In the genomic region with DNA sequence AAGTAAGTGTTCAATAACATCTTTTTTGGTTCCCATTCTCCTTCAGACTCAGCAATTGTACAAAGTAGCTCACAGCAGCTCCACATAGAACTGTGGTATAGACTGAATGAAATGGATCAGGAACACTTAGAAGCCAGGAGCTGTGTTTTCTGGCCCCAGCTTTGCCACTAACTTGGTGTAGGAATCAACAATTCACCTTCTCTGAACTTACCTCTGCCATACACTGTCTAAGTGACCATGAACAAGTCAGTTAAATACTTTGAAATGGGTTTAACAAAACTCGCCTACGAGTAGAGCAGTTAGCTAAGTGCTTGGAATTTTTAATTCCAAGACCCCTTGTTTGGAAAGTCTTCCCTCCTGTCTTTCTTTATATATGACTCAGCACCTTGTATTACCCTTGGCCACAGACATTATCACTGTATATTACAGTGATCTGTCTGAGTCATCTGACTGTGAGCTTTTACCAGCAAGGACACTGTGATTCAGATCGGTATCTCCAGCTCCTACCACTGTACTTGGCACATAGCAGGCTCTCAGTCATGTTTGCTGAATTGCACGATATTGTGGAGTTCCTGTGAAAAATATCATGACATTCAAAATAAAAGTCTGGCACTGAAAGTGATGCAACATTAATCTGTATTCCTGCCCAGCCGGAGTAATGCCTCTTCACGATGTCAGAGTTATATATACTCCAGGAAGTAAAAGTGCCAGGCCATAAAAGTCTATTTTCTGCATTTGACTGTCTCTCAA, we compare ENCODE assay signal across 9 cellular contexts.
A peak's percentile ranks its signal among the peaks of the same experiment; 100 is the strongest.
DNase-seq lines count a peak whose midpoint lies in the region; ATAC-seq lines count a peak whose summit lies in the region.
"Had no signal": no experiment of that assay in that cellular context is flagged by ENCODE, and none has a peak within 500 bp of the region (broad histone marks: within the 10 kb centered on the region; RNA-seq: fewer than 3 reads in every experiment).

No MANE protein-coding gene starts in this region.

- no peak overlapping the region for H2AK5ac ChIP-seq in mesenchymal stem cell (ENCODE audit: low read length, severe bottlenecking)

- no peak overlapping the region for H2BK5ac ChIP-seq in mesenchymal stem cell (ENCODE audit: low read depth, low read length, poor library complexity, severe bottlenecking)

- H3K36me3 ChIP-seq in BLaER1 (no peaks in the 10 kb centered on the region), mesenchymal stem cell (ENCODE audit: control insufficient read depth in 1 of 2, insufficient read depth in 2 of 2, low read depth in 1 of 2, low read length in 2 of 2) (no peaks in the 10 kb centered on the region)

- 46% methylated on average over 4 of the region's 6 CpGs for WGBS in mesenchymal stem cell

- no peak overlapping the region for H3K23ac ChIP-seq in mesenchymal stem cell (ENCODE audit: low read length in 2 of 2)

- no peak overlapping the region for H4K91ac ChIP-seq in mesenchymal stem cell (ENCODE audit: low read length)

- H3K14ac ChIP-seq in mesenchymal stem cell (ENCODE audit: low read length in 2 of 2), result no peak overlapping the region

- H3K27me3 ChIP-seq in BLaER1, result no peaks in the 10 kb centered on the region
- H3K27me3 ChIP-seq in mesenchymal stem cell (ENCODE audit: control insufficient read depth in 1 of 2, insufficient read depth in 1 of 2, low read length in 2 of 2), result no peaks in the 10 kb centered on the region

- H3K4me2 ChIP-seq in BLaER1, result peak overlapping the region; percentile 65
- H3K4me2 ChIP-seq in mesenchymal stem cell (ENCODE audit: low read length, poor library complexity, severe bottlenecking), result no peak overlapping the region

- DNase-seq in M059J (ENCODE audit: low read depth) (peak; percentile 76), astrocyte of the hippocampus (ENCODE audit: low read depth, low spot score) (peak; percentile 74), mesenchymal stem cell (peak; percentile 71), NCI-H2081 (lab: John Stamatoyannopoulos, UW) (no peak), NCI-H510A treated with DMSO at 0.1 percent for 48 hours (lab: John Stamatoyannopoulos, UW) (no peak)
- DNase-seq: NCI-H1105 had no signal

- H3K27ac ChIP-seq in BLaER1, result peak overlapping the region; percentile 45; the same call in 1 of the 2 replicates
- H3K27ac ChIP-seq in mesenchymal stem cell (ENCODE audit: low read length, poor library complexity, severe bottlenecking), result no peak overlapping the region

- no peak overlapping the region for H3K4ac ChIP-seq in mesenchymal stem cell (ENCODE audit: low read depth in 1 of 2, low read length in 2 of 2)

- no peak overlapping the region for H2BK15ac ChIP-seq in mesenchymal stem cell (ENCODE audit: low read depth, poor library complexity, severe bottlenecking)

- H3K9me3 ChIP-seq in BLaER1, result no peaks in the 10 kb centered on the region
- no peaks in the 10 kb centered on the region for H3K9me3 ChIP-seq in mesenchymal stem cell (ENCODE audit: control insufficient read depth, low read length)

- H3K9ac ChIP-seq in BLaER1 (no peak overlapping the region; the same call in 1 of the 2 replicates), mesenchymal stem cell (ENCODE audit: low read length) (peak overlapping the region; percentile 53)

- no peak for ATAC-seq in HG02678 (IDR thresholded peaks at IDR 0.05; ENCODE audit: unreplicated experiment)
- ATAC-seq in GM21786 (IDR thresholded peaks at IDR 0.05; ENCODE audit: unreplicated experiment), result no peak

- H4K20me1 ChIP-seq in BLaER1, result no peaks in the 10 kb centered on the region

- H2BK12ac ChIP-seq in mesenchymal stem cell (ENCODE audit: low read length in 2 of 2), result no peak overlapping the region

- no peak overlapping the region for H3K18ac ChIP-seq in mesenchymal stem cell (ENCODE audit: low read depth in 1 of 2, low read length in 2 of 2)

- H2BK120ac ChIP-seq in mesenchymal stem cell (ENCODE audit: low read depth, low read length), result no peak overlapping the region

- H2AFZ ChIP-seq in mesenchymal stem cell (ENCODE audit: low read depth, low read length), result no peak overlapping the region

- no peaks in the 10 kb centered on the region for H3K79me1 ChIP-seq in mesenchymal stem cell (replicated peaks; ENCODE audit: low read length, poor library complexity, severe bottlenecking)

- H3K4me3 ChIP-seq in BLaER1 (no peak overlapping the region), mesenchymal stem cell (ENCODE audit: insufficient read depth in 1 of 2, low read depth in 1 of 2, low read length in 2 of 2) (no peak overlapping the region)

- peaks cover 36% of the 10 kb centered on the region for H3K4me1 ChIP-seq in BLaER1
- no peaks in the 10 kb centered on the region for H3K4me1 ChIP-seq in mesenchymal stem cell (ENCODE audit: control insufficient read depth, insufficient read depth, low read depth, low read length)

- no peak overlapping the region for H4K8ac ChIP-seq in mesenchymal stem cell (ENCODE audit: low read length)

Comparison
In these comparisons a context has a peak if more than half of its experiments do, and no peak if none do; other contexts are left out.
1. DNase-seq: peak in M059J (single experiment), astrocyte of the hippocampus (single experiment) and mesenchymal stem cell (single experiment); none in NCI-H2081 (0 of 2) and NCI-H510A treated with DMSO at 0.1 percent for 48 hours (single experiment).